ENCODE assay signal across 8 cellular contexts in the genomic region with DNA sequence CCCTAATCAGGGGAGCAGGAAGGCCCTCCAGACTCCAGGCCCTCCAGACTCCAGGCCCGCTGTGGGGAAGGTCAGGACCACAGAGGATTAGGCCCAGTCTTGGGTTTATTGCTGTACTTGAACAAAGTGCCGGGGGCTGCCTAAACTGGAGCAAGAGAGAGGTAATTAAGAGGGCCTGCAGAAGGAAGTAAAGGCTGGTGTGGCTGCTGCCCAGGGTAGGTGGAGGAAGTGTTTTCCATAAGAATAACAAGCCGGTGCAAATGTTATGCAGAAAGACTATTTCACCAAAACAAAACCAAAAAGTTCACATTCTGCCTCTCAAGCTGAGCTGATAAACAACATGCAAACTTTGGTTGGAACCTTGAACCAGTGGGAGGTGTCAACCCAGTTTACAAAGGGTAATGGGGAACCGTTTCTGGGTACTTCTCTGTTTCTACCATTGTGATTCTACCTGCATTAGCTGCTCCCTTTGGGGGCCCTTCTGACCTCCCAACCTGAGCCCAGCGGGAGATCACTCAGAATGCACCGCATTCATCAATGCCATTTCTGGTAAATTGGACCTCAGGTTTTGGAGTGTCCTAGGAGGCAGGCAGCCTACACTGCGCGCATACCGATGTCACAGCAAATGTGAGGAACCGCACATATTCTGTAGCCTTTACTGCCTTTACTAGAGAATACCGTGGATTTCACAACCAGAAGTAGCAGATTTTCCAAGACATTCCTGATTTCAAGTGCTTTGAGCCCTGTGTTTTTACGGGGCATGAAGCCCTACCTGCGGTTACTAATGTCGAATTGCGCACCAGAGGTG. TPM values are rescaled to one million over a fixed set of nuclear protein-coding genes. Genes with fewer than 3 reads are reported as not detected.
DNase-seq lines count a peak whose midpoint lies in the region; ATAC-seq, FAIRE-seq and TF ChIP-seq lines count a peak whose summit lies in the region.

No MANE protein-coding gene starts in this region.

- DNase-seq in AG10803 (ENCODE audit: low read depth) (no peak), colonic mucosa (no peak), dermis blood vessel endothelial cell (no peak), MM.1S (no peak), frontal cortex (ENCODE audit: low spot score in 2 of 2) (no peak)
- DNase-seq in natural killer cell treated with Interleukin-12 subunit alpha and Interleukin-12 subunit beta and Interleukin-15 and Interleukin-18, amount 100 ng/mL, for 72 hours (ENCODE audit: low spot score): peak; percentile 32
- DNase-seq in central memory CD4-positive, alpha-beta T cell: no peak

- TF ChIP-seq CTCF in AG10803 (conservative IDR thresholded peaks at IDR 0.05; ENCODE audit: low read length) (no peak), colonic mucosa (IDR thresholded peaks at IDR 0.05) (no peak), MM.1S (IDR thresholded peaks at IDR 0.05; ENCODE audit: low read length) (no peak)

- ATAC-seq in natural killer cell treated with Interleukin-12 subunit alpha and Interleukin-12 subunit beta and Interleukin-15 and Interleukin-18, amount 100 ng/mL, for 72 hours: no peak

- no peaks in the 10 kb centered on the region for H3K79me2 ChIP-seq in MM.1S (ENCODE audit: low read length)

- peaks cover 5% of the 10 kb centered on the region; the same call in 1 of the 2 replicates for H3K4me1 ChIP-seq in HUES48 (ENCODE audit: control insufficient read depth, insufficient read depth, low read length)
- no peaks in the 10 kb centered on the region for H3K4me1 ChIP-seq in colonic mucosa
- no peaks in the 10 kb centered on the region for H3K4me1 ChIP-seq in MM.1S (ENCODE audit: low read length)

- H3K36me3 Mint-ChIP-seq in natural killer cell treated with Interleukin-12 subunit alpha and Interleukin-12 subunit beta and Interleukin-15 and Interleukin-18, amount 100 ng/mL, for 72 hours: no peaks in the 10 kb centered on the region

- peaks cover 0 to 10% of the 10 kb centered on the region in 2 donors for H3K27me3 Mint-ChIP-seq in natural killer cell treated with Interleukin-12 subunit alpha and Interleukin-12 subunit beta and Interleukin-15 and Interleukin-18, amount 100 ng/mL, for 72 hours

- H3K27ac ChIP-seq in HUES48 (ENCODE audit: low read depth, low read length) (peak overlapping the region; percentile 96), colonic mucosa (peak overlapping the region; percentile 32), MM.1S (ENCODE audit: low read length) (no peak overlapping the region)

- peak overlapping the region; percentile 32 for H3K4me3 Mint-ChIP-seq in natural killer cell treated with Interleukin-12 subunit alpha and Interleukin-12 subunit beta and Interleukin-15 and Interleukin-18, amount 100 ng/mL, for 72 hours

- H3K9me3 ChIP-seq in HUES48 (ENCODE audit: control insufficient read depth, insufficient read depth, low read length): no peaks in the 10 kb centered on the region
- H3K9me3 ChIP-seq in colonic mucosa: no peaks in the 10 kb centered on the region
- H3K9me3 ChIP-seq in MM.1S (replicated peaks; ENCODE audit: insufficient read depth, low read length): no peaks in the 10 kb centered on the region

- H3K36me3 ChIP-seq in HUES48 (ENCODE audit: control insufficient read depth, insufficient read depth, low read length) (no peaks in the 10 kb centered on the region), colonic mucosa (no peaks in the 10 kb centered on the region), MM.1S (replicated peaks; ENCODE audit: insufficient read depth, low read length) (no peaks in the 10 kb centered on the region)

- H3K9me2 ChIP-seq in MM.1S (replicated peaks; ENCODE audit: insufficient read depth, low read length): no peaks in the 10 kb centered on the region

- no peaks in the 10 kb centered on the region for H4K20me1 ChIP-seq in MM.1S (ENCODE audit: insufficient read depth, low read length)

- H3K27me3 ChIP-seq in HUES48 (ENCODE audit: control insufficient read depth, insufficient read depth, low read length): peaks cover 16% of the 10 kb centered on the region
- H3K27me3 ChIP-seq in colonic mucosa: peaks cover 41% of the 10 kb centered on the region
- H3K27me3 ChIP-seq in MM.1S (replicated peaks; ENCODE audit: insufficient read depth, low read length): no peaks in the 10 kb centered on the region

- peak overlapping the region; percentile 52 for H3K4me3 ChIP-seq in AG10803 (ENCODE audit: low read length)
- H3K4me3 ChIP-seq in HUES48 (ENCODE audit: low read depth, low read length): peak overlapping the region; percentile 67
- peak overlapping the region; percentile 38 for H3K4me3 ChIP-seq in colonic mucosa
- H3K4me3 ChIP-seq in MM.1S (ENCODE audit: low read length): no peak overlapping the region; the same call in 1 of the 2 replicates

- H3K27ac Mint-ChIP-seq in natural killer cell treated with Interleukin-12 subunit alpha and Interleukin-12 subunit beta and Interleukin-15 and Interleukin-18, amount 100 ng/mL, for 72 hours: no peak overlapping the region

- intact Hi-C loops in colonic mucosa (cut with DNase I): no loop called here

- peaks cover 6% of the 10 kb centered on the region; the same call in 1 of the 2 replicates for H3F3A ChIP-seq in MM.1S (ENCODE audit: insufficient read depth, low read length)

- H3K4me2 ChIP-seq in MM.1S (ENCODE audit: low read depth, low read length): no peak overlapping the region

- no peak for FAIRE-seq in frontal cortex (lab: Jason Lieb, UNC)

- peak overlapping the region; percentile 67 for H3K9ac ChIP-seq in HUES48 (ENCODE audit: low read depth, low read length)
- peak overlapping the region in 1 of 2 donors; percentile 30 for H3K9ac ChIP-seq in colonic mucosa (ENCODE audit: low read depth in 2 of 2, low read length in 2 of 2)
- H3K9ac ChIP-seq in MM.1S (ENCODE audit: low read length): no peak overlapping the region

- no peak overlapping the region for H2AFZ ChIP-seq in MM.1S (ENCODE audit: low read length)

- H3K4me1 Mint-ChIP-seq in natural killer cell treated with Interleukin-12 subunit alpha and Interleukin-12 subunit beta and Interleukin-15 and Interleukin-18, amount 100 ng/mL, for 72 hours (ENCODE audit: low read depth in 2 of 2): peaks cover 0 to 12% of the 10 kb centered on the region in 2 donors

- H3K9me3 Mint-ChIP-seq in natural killer cell treated with Interleukin-12 subunit alpha and Interleukin-12 subunit beta and Interleukin-15 and Interleukin-18, amount 100 ng/mL, for 72 hours: no peaks in the 10 kb centered on the region

RNA-seq across cellular contexts. Expression of a gene that starts 59.7 kb away (rescaled TPM):
- total RNA-seq in colonic mucosa (10 to 100 TPM; 18.3 to 21.3 TPM), dermis blood vessel endothelial cell (8.8 and 31.6 TPM in 2 replicates), frontal cortex (26.5 TPM)
- total RNA-seq in natural killer cell treated with Interleukin-12 subunit alpha and Interleukin-12 subunit beta and Interleukin-15 and Interleukin-18, amount 100 ng/mL, for 72 hours: 10 to 100 TPM; 52.3 to 56.7 TPM
